17 cellular contexts compared by ENCODE assay signal in genomic region chr1:206541236-206541833, GRCh38. TPM values are rescaled to one million over a fixed set of nuclear protein-coding genes. Genes with fewer than 3 reads are reported as not detected.
A peak's percentile ranks its signal among the peaks of the same experiment; 100 is the strongest.
DNase-seq lines count a peak whose midpoint lies in the region; FAIRE-seq and TF ChIP-seq lines count a peak whose summit lies in the region.
"Had no signal": no experiment of that assay in that cellular context is flagged by ENCODE, and none has a peak within 500 bp of the region (broad histone marks: within the 10 kb centered on the region; RNA-seq: fewer than 3 reads in every experiment).

No MANE protein-coding gene starts in this region.

- no peaks in the 10 kb centered on the region for H3K9me3 ChIP-seq in adrenal gland (replicated peaks in 1 of 3)
- H3K9me3 ChIP-seq in tibial artery = no peaks in the 10 kb centered on the region
- H3K9me3 ChIP-seq: BE2C had no signal

- DNase-seq in adrenal gland (no peak), myocyte (ENCODE audit: low read depth) (peak; percentile 12), tibial artery (no peak), A172 (ENCODE audit: low spot score) (no peak), D721Med (ENCODE audit: insufficient read length, low spot score) (no peak), T-helper 9 cell (no peak)
- DNase-seq: BE2C, NCI-H1417, NCI-H1930, NCI-H2171, NCI-H446 treated with DMSO at 0.1 percent for 48 hours, NCI-H774, SHP77 had no signal

- no peak for TF ChIP-seq POLR2A in adrenal gland (IDR thresholded peaks at IDR 0.05)

- H3K36me3 ChIP-seq in adrenal gland (replicated peaks in 1 of 2) (no peaks in the 10 kb centered on the region), tibial artery (no peaks in the 10 kb centered on the region)
- H3K36me3 ChIP-seq: BE2C had no signal

- H3K27ac ChIP-seq in C4-2B = peak overlapping the region; percentile 91
- peak overlapping the region in 3 of 5 donors; percentile 40 to 67 (median 42) for H3K27ac ChIP-seq in adrenal gland
- H3K27ac ChIP-seq in tibial artery = peak overlapping the region; percentile 70 to 75
- H3K27ac ChIP-seq: KMS-11 had no signal

- intact Hi-C loops in adrenal gland (cut with DNase I) = no loop called here
- intact Hi-C loops in tibial artery (cut with DNase I; ENCODE audit: low total_unique reads) = loop anchor here (5.0 kb wide), 1 partner anchor 54 kb away; no protein-coding TSS in a partner anchor

- H3K4me3 ChIP-seq in adrenal gland (no peak overlapping the region), tibial artery (no peak overlapping the region)

- H3K27me3 ChIP-seq in adrenal gland (no peaks in the 10 kb centered on the region), tibial artery (no peaks in the 10 kb centered on the region)
- H3K27me3 ChIP-seq: BE2C had no signal

- H3K4me1 ChIP-seq in adrenal gland (replicated peaks in 1 of 2) (peaks cover 5 to 13% of the 10 kb centered on the region in 2 donors), tibial artery (peaks cover 0 to 31% (median 28%) of the 10 kb centered on the region in 4 donors)
- H3K4me1 ChIP-seq: BE2C had no signal

- FAIRE-seq in D721Med (lab: Jason Lieb, UNC) = no peak
- FAIRE-seq: H54, HepG2 had no signal

- TF ChIP-seq CTCF in C4-2B (conservative IDR thresholded peaks at IDR 0.05) = no peak
- TF ChIP-seq CTCF in adrenal gland (IDR thresholded peaks at IDR 0.05) = no peak
- TF ChIP-seq CTCF in tibial artery (IDR thresholded peaks at IDR 0.05) = no peak
- TF ChIP-seq CTCF in D721Med (IDR thresholded peaks at IDR 0.05; ENCODE audit: insufficient read depth, missing control alignments) = no peak

- 92 to 96% (median 94%) methylated on average over 7 of the region's 7 CpGs for WGBS in adrenal gland, 4 donors

RNA-seq across cellular contexts. Expression of gene RASSF5, which starts 34.0 kb away (rescaled TPM):
- total RNA-seq in adrenal gland (10 to 100 TPM; 22.8 to 57.9 (median 38.7) TPM), myocyte (0.11 and 0.16 TPM in 2 replicates)
- 10 to 100 TPM in 2 of 3 donors, 1 to 10 TPM in 1; 9.3 to 25.2 (median 10.4) TPM for polyA plus RNA-seq in adrenal gland
- 0.37 TPM for polyA plus RNA-seq in myocyte (2012)
- 3.3 and 5.8 TPM in 2 replicates for total RNA-seq in A172 (2014; rRNA removed; shearing (Covaris generic))
